Comparison of ENCODE assay signal across 7 cellular contexts in the genomic region with DNA sequence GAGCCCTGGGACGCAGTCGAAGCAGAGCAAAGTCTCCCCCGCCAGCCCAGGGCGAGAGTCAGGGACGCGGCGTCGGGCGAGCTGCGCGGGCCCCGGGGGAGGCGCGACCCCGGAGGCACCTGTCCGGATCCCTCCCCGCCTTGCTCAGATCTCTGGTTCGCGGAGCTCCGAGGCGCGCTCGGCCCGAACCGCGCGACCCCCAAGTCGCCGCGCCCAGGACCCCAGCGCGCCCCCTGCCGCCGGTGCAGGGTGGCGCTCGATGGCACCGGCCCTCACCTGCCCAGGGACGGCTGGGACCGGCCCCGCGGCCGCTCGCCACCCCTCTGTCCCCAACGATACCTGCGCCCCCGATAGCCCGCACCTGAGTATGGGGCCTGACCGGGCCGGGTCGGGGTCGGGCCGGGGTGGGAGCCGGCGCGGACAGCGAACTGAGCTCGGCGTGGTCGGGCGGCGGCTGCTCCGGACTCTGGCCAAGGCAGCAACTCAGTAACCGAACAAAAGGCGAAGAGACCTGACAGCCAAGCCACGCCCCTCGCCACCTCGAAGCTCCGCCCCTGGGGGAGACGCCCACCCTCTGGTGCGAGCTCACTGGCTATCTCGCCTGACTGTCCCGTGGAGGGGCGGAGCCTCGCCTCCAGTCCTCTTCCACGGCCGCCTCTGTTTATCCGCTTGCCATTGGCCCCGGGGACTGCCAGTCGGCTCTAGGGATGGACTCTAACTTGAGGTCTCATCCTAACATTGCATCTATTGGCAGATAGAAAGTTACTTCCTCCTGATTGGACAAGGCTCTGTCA. TPM values are rescaled to one million over a fixed set of nuclear protein-coding genes. Genes with fewer than 3 reads are reported as not detected.
DNase-seq lines count a peak whose midpoint lies in the region; ATAC-seq and TF ChIP-seq lines count a peak whose summit lies in the region.

A gene (minus strand): TSS at position 485 of the 794 bp plus-strand sequence. CDS start 14,857 bp downstream, outside the sequence.

- peaks cover 39% of the 10 kb centered on the region for H3K27me3 Mint-ChIP-seq in activated CD4-positive, alpha-beta T cell treated with anti-CD3 and anti-CD28 coated beads, Interleukin-2, amount 10 ng/mL, durations not matched to agents 24 days and 14 days

- peak; percentile 63 for TF ChIP-seq CTCF in colonic mucosa (IDR thresholded peaks at IDR 0.05)

- H3K27ac ChIP-seq in colonic mucosa: peak within 1 kb of the TSS; percentile 92

- no peaks in the 10 kb centered on the region for H3K27me3 ChIP-seq in colonic mucosa

- H3K9me3 Mint-ChIP-seq in activated CD4-positive, alpha-beta T cell treated with anti-CD3 and anti-CD28 coated beads, Interleukin-2, amount 10 ng/mL, durations not matched to agents 24 days and 14 days: no peaks in the 10 kb centered on the region

- H3K9ac ChIP-seq in colonic mucosa (ENCODE audit: low read depth in 2 of 2, low read length in 2 of 2): peak within 1 kb of the TSS; percentile 92 to 93

- peaks cover 8% of the 10 kb centered on the region for H3K4me1 Mint-ChIP-seq in activated CD4-positive, alpha-beta T cell treated with anti-CD3 and anti-CD28 coated beads, Interleukin-2, amount 10 ng/mL, durations not matched to agents 24 days and 14 days

- no peaks in the 10 kb centered on the region for H3K36me3 ChIP-seq in colonic mucosa

- peak; percentile 24 for TF ChIP-seq POLR2A in GM18505 (IDR thresholded peaks at IDR 0.05; ENCODE audit: borderline replicate concordance, extremely low read depth, insufficient read depth, insufficient read length)

- peak within 1 kb of the TSS; percentile 70 for H3K4me3 ChIP-seq in colonic mucosa

- DNase-seq in NCI-H510A (lab: John Stamatoyannopoulos, UW) (peak; percentile 99), colonic mucosa (peak; percentile 100), kidney glomerular epithelial cell (lab: John Stamatoyannopoulos, UW) (peak; percentile 100)
- DNase-seq in activated CD4-positive, alpha-beta T cell treated with anti-CD3 and anti-CD28 coated beads, Interleukin-2, amount 10 ng/mL, durations not matched to agents 24 days and 14 days: peak; percentile 97
- peak; percentile 89 to 94 for DNase-seq in stimulated activated CD4-positive, alpha-beta T cell treated with anti-CD3 and anti-CD28 coated beads, Interleukin-15, amount 100 ng/mL, for 48 hours (ENCODE audit: low read depth in 2 of 2)

- ATAC-seq in GM18505 (IDR thresholded peaks at IDR 0.05; ENCODE audit: unreplicated experiment) (peak; percentile 70), HG03342 (IDR thresholded peaks at IDR 0.05; ENCODE audit: unreplicated experiment) (peak; percentile 85)

- H3K4me1 ChIP-seq in colonic mucosa: peaks cover 3% of the 10 kb centered on the region

- no peaks in the 10 kb centered on the region for H3K9me3 ChIP-seq in colonic mucosa

- peak within 1 kb of the TSS; percentile 62 for H3K4me3 Mint-ChIP-seq in activated CD4-positive, alpha-beta T cell treated with anti-CD3 and anti-CD28 coated beads, Interleukin-2, amount 10 ng/mL, durations not matched to agents 24 days and 14 days

- no peak within 1 kb of the TSS for H3K27ac Mint-ChIP-seq in activated CD4-positive, alpha-beta T cell treated with anti-CD3 and anti-CD28 coated beads, Interleukin-2, amount 10 ng/mL, durations not matched to agents 24 days and 14 days

- H3K36me3 Mint-ChIP-seq in activated CD4-positive, alpha-beta T cell treated with anti-CD3 and anti-CD28 coated beads, Interleukin-2, amount 10 ng/mL, durations not matched to agents 24 days and 14 days (ENCODE audit: low read depth): no peaks in the 10 kb centered on the region

- intact Hi-C loops in activated CD4-positive, alpha-beta T cell treated with anti-CD3 and anti-CD28 coated beads, Interleukin-2, amount 10 ng/mL, durations not matched to agents 24 days and 14 days (cut with micrococcal nuclease): loop anchor here (5.0 kb wide), 1 partner anchor 49 kb away; no protein-coding TSS in a partner anchor
- intact Hi-C loops in colonic mucosa (cut with DNase I): no loop called here

RNA-seq across cellular contexts. Expression of the gene that starts here (rescaled TPM):
- total RNA-seq in activated CD4-positive, alpha-beta T cell treated with anti-CD3 and anti-CD28 coated beads, Interleukin-2, amount 10 ng/mL, durations not matched to agents 24 days and 14 days: 0.14 and 0.24 TPM in 2 replicates
- 100 to 1,000 TPM; 317 to 353 TPM for total RNA-seq in colonic mucosa

Comparison
In these comparisons a context has a peak if more than half of its experiments do, and no peak if none do; other contexts are left out.
1. Peak in every context shown above with its lines: DNase-seq, ATAC-seq, H3K4me3 ChIP-seq and H3K27ac ChIP-seq.
2. RNA of the gene that starts here (total RNA-seq): 317 to 353 TPM in colonic mucosa; 0.14 to 0.24 TPM in activated CD4-positive, alpha-beta T cell treated with anti-CD3 and anti-CD28 coated beads, Interleukin-2, amount 10 ng/mL, durations not matched to agents 24 days and 14 days; every median in the first group is over 100 times any median in the second.
3. Peak in DNase-seq in activated CD4-positive, alpha-beta T cell treated with anti-CD3 and anti-CD28 coated beads, Interleukin-2, amount 10 ng/mL, durations not matched to agents 24 days and 14 days; RNA of the gene not detected or under 1 TPM.